In genomic region chrX:88613338-88613737, GRCh38 we compare ENCODE assay signal across 11 cellular contexts.
DNase-seq lines count a peak whose midpoint lies in the region; ATAC-seq and TF ChIP-seq lines count a peak whose summit lies in the region.
"Had no signal": no experiment of that assay in that cellular context is flagged by ENCODE, and none has a peak within 500 bp of the region (broad histone marks: within the 10 kb centered on the region; RNA-seq: fewer than 3 reads in every experiment).

No MANE protein-coding gene starts in this region.

- CTCF ChIA-PET in IMR-90 (lab: Yijun Ruan, JAX), result no interaction called here

- no peak overlapping the region for H3K4me2 ChIP-seq in IMR-90 (ENCODE audit: low read depth, low read length)

- no peak overlapping the region for H3K9ac ChIP-seq in IMR-90 (ENCODE audit: low read depth, low read length)

- no peak overlapping the region for H3K14ac ChIP-seq in IMR-90 (replicated peaks; ENCODE audit: low read depth, low read length)

- no peak overlapping the region for H4K91ac ChIP-seq in IMR-90 (ENCODE audit: insufficient read depth, low read depth, low read length)

- no TSS peak for BruUV-seq in IMR-90 (replicated peaks; lab: Mats Ljungman, UMichigan)

- H3K4me3 ChIP-seq in IMR-90 (ENCODE audit: insufficient read depth, low read depth, low read length), result no peak overlapping the region
- H3K4me3 ChIP-seq in WERI-Rb-1 (ENCODE audit: low read depth, low read length), result no peak overlapping the region
- H3K4me3 ChIP-seq: HAP-1 had no signal

- no peak overlapping the region for H3K18ac ChIP-seq in IMR-90 (ENCODE audit: low read depth, low read length)

- no peaks in the 10 kb centered on the region for H3K27me3 Mint-ChIP-seq in CD14-positive monocyte (ENCODE audit: low read depth in 3 of 3)

- H3K4me3 Mint-ChIP-seq in CD14-positive monocyte, result no peak overlapping the region
- H3K4me3 Mint-ChIP-seq: activated CD8-positive, alpha-beta T cell treated with anti-CD3 and anti-CD28 coated beads, Interleukin-2, amount 10 ng/mL, durations not matched to agents 7 days and 5 days had no signal

- no peaks in the 10 kb centered on the region for H3K4me1 ChIP-seq in IMR-90 (ENCODE audit: control insufficient read depth, insufficient read depth, low read length)
- H3K4me1 ChIP-seq: HAP-1 had no signal

- intact Hi-C loops in IMR-90 (cut with micrococcal nuclease), result no loop called here
- intact Hi-C loops in CD14-positive monocyte (cut with micrococcal nuclease), result no loop called here

- TF ChIP-seq RAD21 in IMR-90 (IDR thresholded peaks at IDR 0.05; ENCODE audit: low read length), result peak; percentile 40

- DNase-seq in COLO829 (ENCODE audit: low spot score), result peak; percentile 25
- DNase-seq in IMR-90, result no peak
- no peak for DNase-seq in WERI-Rb-1
- DNase-seq in kidney tubule cell (ENCODE audit: low spot score), result peak; percentile 5
- no peak for DNase-seq in AG08396 (ENCODE audit: low spot score)
- no peak for DNase-seq in DMS153 treated with DMSO at 0.1 percent for 48 hours (lab: John Stamatoyannopoulos, UW; ENCODE audit: unreplicated experiment)
- no peak for DNase-seq in CD14-positive monocyte (ENCODE audit: low spot score)
- DNase-seq in DMS79 treated with DMSO at 0.1 percent for 48 hours (lab: John Stamatoyannopoulos, UW), result no peak
- DNase-seq: activated CD8-positive, alpha-beta T cell treated with anti-CD3 and anti-CD28 coated beads, Interleukin-2, amount 10 ng/mL, durations not matched to agents 7 days and 5 days; effector CD4-positive, alpha-beta T cell had no signal

- H3K9me3 ChIP-seq in IMR-90 (ENCODE audit: control insufficient read depth, insufficient read depth, low read length) (no peaks in the 10 kb centered on the region), WERI-Rb-1 (ENCODE audit: severe bottlenecking) (no peaks in the 10 kb centered on the region)
- H3K9me3 ChIP-seq: HAP-1 had no signal

- no peaks in the 10 kb centered on the region for H3K9me1 ChIP-seq in IMR-90 (ENCODE audit: insufficient read depth, low read length)

- in situ Hi-C loops in IMR-90 (cut with MboI; ENCODE audit: low sequenced_read_pairs), result no loop called here

- no peak overlapping the region for H2AK9ac ChIP-seq in IMR-90 (replicated peaks; ENCODE audit: low read depth, low read length, poor library complexity)

- POLR2A ChIA-PET in IMR-90 (lab: Charles Lee; ENCODE audit: unreplicated experiment), result no interaction called here

- peak; percentile 32 for TF ChIP-seq CTCF in IMR-90 (conservative IDR thresholded peaks at IDR 0.05; ENCODE audit: low read depth, low read length)
- 0 out of 2 replicates have a peak, but pooled peaks have one; percentile 5 for TF ChIP-seq CTCF in WERI-Rb-1 (IDR thresholded peaks at IDR 0.05; ENCODE audit: low read depth, low read length)
- TF ChIP-seq CTCF in CD14-positive monocyte (IDR thresholded peaks at IDR 0.05), result no peak

- H3K36me3 Mint-ChIP-seq in CD14-positive monocyte, result no peaks in the 10 kb centered on the region

- no peaks in the 10 kb centered on the region for H3K4me1 Mint-ChIP-seq in CD14-positive monocyte

- no peak overlapping the region for H3K56ac ChIP-seq in IMR-90 (ENCODE audit: extremely low read depth, insufficient read depth, low read length)

- H3K27me3 ChIP-seq in IMR-90 (ENCODE audit: control insufficient read depth, insufficient read depth, low read length), result no peaks in the 10 kb centered on the region
- H3K27me3 ChIP-seq in WERI-Rb-1 (ENCODE audit: insufficient read depth, low read depth, severe bottlenecking), result peaks cover 18% of the 10 kb centered on the region

- no peak overlapping the region for H3K4ac ChIP-seq in IMR-90 (ENCODE audit: low read depth, low read length)

- no peaks in the 10 kb centered on the region for H4K20me1 ChIP-seq in IMR-90 (ENCODE audit: insufficient read depth, low read length)

- no peak overlapping the region for H2AK5ac ChIP-seq in IMR-90 (ENCODE audit: low read depth, low read length)

- H4K5ac ChIP-seq in IMR-90 (ENCODE audit: low read depth, low read length), result no peak overlapping the region

- H3K79me1 ChIP-seq in IMR-90 (ENCODE audit: low read depth in 1 of 2, low read length in 2 of 2), result no peaks in the 10 kb centered on the region

- no peak for ATAC-seq in IMR-90 (ENCODE audit: low read depth)
- ATAC-seq: activated CD8-positive, alpha-beta T cell treated with anti-CD3 and anti-CD28 coated beads, Interleukin-2, amount 10 ng/mL, durations not matched to agents 7 days and 5 days had no signal

- no peak overlapping the region for H2AFZ ChIP-seq in IMR-90 (replicated peaks; ENCODE audit: low read length, poor library complexity)

- no peak overlapping the region for H3K27ac Mint-ChIP-seq in CD14-positive monocyte
- H3K27ac Mint-ChIP-seq: activated CD8-positive, alpha-beta T cell treated with anti-CD3 and anti-CD28 coated beads, Interleukin-2, amount 10 ng/mL, durations not matched to agents 7 days and 5 days had no signal

- no peak overlapping the region for H2BK120ac ChIP-seq in IMR-90 (ENCODE audit: low read depth, low read length)

- H4K8ac ChIP-seq in IMR-90 (ENCODE audit: low read depth in 2 of 2, low read length in 2 of 2), result no peak overlapping the region

- no peak overlapping the region for H2BK5ac ChIP-seq in IMR-90 (ENCODE audit: low read depth, low read length, poor library complexity, severe bottlenecking)

- no peak overlapping the region for H3K27ac ChIP-seq in IMR-90 (ENCODE audit: insufficient read depth, low read length)
- H3K27ac ChIP-seq in WERI-Rb-1, result no peak overlapping the region

- no peak overlapping the region for H2BK20ac ChIP-seq in IMR-90 (ENCODE audit: low read depth, low read length)

- no peak overlapping the region for H3K23ac ChIP-seq in IMR-90 (ENCODE audit: low read depth, low read length)

- dilution Hi-C loops in IMR-90 (cut with HindIII; ENCODE audit: low sequenced_read_pairs, unreplicated experiment), result no loop called here

- H3K36me3 ChIP-seq in IMR-90 (ENCODE audit: control insufficient read depth, insufficient read depth, low read length) (no peaks in the 10 kb centered on the region), WERI-Rb-1 (no peaks in the 10 kb centered on the region)
- H3K36me3 ChIP-seq: HAP-1 had no signal

- H3K9me3 Mint-ChIP-seq in CD14-positive monocyte, result peaks cover 0 to 3% (median 0%) of the 10 kb centered on the region in 7 donors

- no peak overlapping the region for H2BK15ac ChIP-seq in IMR-90 (ENCODE audit: low read depth, low read length)

- TF ChIP-seq POLR2A in IMR-90 (IDR thresholded peaks at IDR 0.05; ENCODE audit: low read depth, low read length), result no peak

TF ChIP-seq in IMR-90, 13 proteins besides CTCF, POLR2A, EP300 and RAD21:
- TF ChIP-seq CHD1 (IDR thresholded peaks at IDR 0.05; ENCODE audit: low read depth, low read length) (no peak), BHLHE40 (IDR thresholded peaks at IDR 0.05; ENCODE audit: low read depth, low read length) (no peak), SMC3 (IDR thresholded peaks at IDR 0.05; ENCODE audit: low read depth, low read length) (no peak), FOS (IDR thresholded peaks at IDR 0.05; ENCODE audit: low read depth, low read length) (no peak), MAFK (IDR thresholded peaks at IDR 0.05; ENCODE audit: low read depth, low read length) (no peak), USF2 (IDR thresholded peaks at IDR 0.05; ENCODE audit: low read depth, low read length) (no peak), NFE2L2 (IDR thresholded peaks at IDR 0.05; ENCODE audit: low read depth, low read length) (no peak), CEBPB (IDR thresholded peaks at IDR 0.05; ENCODE audit: low read depth, low read length) (no peak), RFX5 (IDR thresholded peaks at IDR 0.05; ENCODE audit: low read depth, low read length) (no peak), MXI1 (IDR thresholded peaks at IDR 0.05; ENCODE audit: borderline replicate concordance, low read depth, low read length) (no peak), RCOR1 (IDR thresholded peaks at IDR 0.05; ENCODE audit: insufficient replicate concordance, low read length) (no peak), MAZ (IDR thresholded peaks at IDR 0.05; ENCODE audit: borderline replicate concordance, low read depth, low read length) (no peak), ELK1 (IDR thresholded peaks at IDR 0.05; ENCODE audit: borderline replicate concordance, low read depth, low read length) (no peak)

Comparison
In these comparisons a context has a peak if more than half of its experiments do, and no peak if none do; other contexts are left out.
1. DNase-seq: peak in COLO829 (single experiment) and kidney tubule cell (single experiment); none in IMR-90 (single experiment), WERI-Rb-1 (single experiment), AG08396 (single experiment), DMS153 treated with DMSO at 0.1 percent for 48 hours (single experiment), CD14-positive monocyte (single experiment) and DMS79 treated with DMSO at 0.1 percent for 48 hours (single experiment).